8 cellular contexts compared by ENCODE assay signal in genomic region chr1:183804916-183805734, GRCh38. TPM values are rescaled to one million over a fixed set of nuclear protein-coding genes. Genes with fewer than 3 reads are reported as not detected.
DNase-seq lines count a peak whose midpoint lies in the region; ATAC-seq and TF ChIP-seq lines count a peak whose summit lies in the region.

TSS of gene RGL1 (plus strand) at chr1:183805120. CDS start at chr1:183805298, 178 bp downstream.

- H3K4me3 Mint-ChIP-seq in CD14-positive monocyte (peak within 1 kb of the TSS; percentile 83 to 98), progenitor cell of endocrine pancreas (ENCODE audit: low read depth) (peak within 1 kb of the TSS; percentile 96)

- TF ChIP-seq CTCF in CD14-positive monocyte (IDR thresholded peaks at IDR 0.05): no peak
- TF ChIP-seq CTCF in astrocyte of the spinal cord (IDR thresholded peaks at IDR 0.05; ENCODE audit: low read depth, low read length): no peak
- no peak for TF ChIP-seq CTCF in hepatocyte (IDR thresholded peaks at IDR 0.05; ENCODE audit: poor library complexity)
- no peak for TF ChIP-seq CTCF in progenitor cell of endocrine pancreas (IDR thresholded peaks at IDR 0.05; ENCODE audit: unreplicated experiment)

- H3K27ac ChIP-seq in hepatocyte: peak within 1 kb of the TSS; percentile 90

- intact Hi-C loops in CD14-positive monocyte (cut with micrococcal nuclease): loop anchor here in 1 of 2 donors (10.0 kb wide), 1 partner anchor 110 kb away; no protein-coding TSS in a partner anchor

- no peaks in the 10 kb centered on the region for H3K27me3 ChIP-seq in hepatocyte

- no peaks in the 10 kb centered on the region for H3K9me2 ChIP-seq in hepatocyte (replicated peaks; ENCODE audit: insufficient read depth)

- DNase-seq in CD14-positive monocyte (ENCODE audit: low spot score) (no peak), RKO (ENCODE audit: low spot score) (peak; percentile 63), astrocyte of the spinal cord (ENCODE audit: low read depth, low spot score) (peak; percentile 64), hepatocyte (ENCODE audit: low spot score) (peak; percentile 90), progenitor cell of endocrine pancreas (ENCODE audit: low spot score, unreplicated experiment) (peak; percentile 32)

- WGBS in hepatocyte (ENCODE audit: low lambda C conversion rate, missing lambda C conversion rate): under 1% methylated on average over 56 of the region's 56 CpGs

- H3K4me1 Mint-ChIP-seq in CD14-positive monocyte (peaks cover 39% of the 10 kb centered on the region), progenitor cell of endocrine pancreas (ENCODE audit: low read depth) (peaks cover 12% of the 10 kb centered on the region)

- peak; percentile 55 for ATAC-seq in GM19043 (IDR thresholded peaks at IDR 0.05; ENCODE audit: low read depth, unreplicated experiment)
- peak; percentile 67 for ATAC-seq in HG03354 (IDR thresholded peaks at IDR 0.05; ENCODE audit: poor library complexity, severe bottlenecking, unreplicated experiment)
- no peak for ATAC-seq in HG03108 (IDR thresholded peaks at IDR 0.05; ENCODE audit: unreplicated experiment)

- peaks cover 20% of the 10 kb centered on the region for H3K4me1 ChIP-seq in hepatocyte (ENCODE audit: insufficient read depth)

- H3K9me3 Mint-ChIP-seq in CD14-positive monocyte: peaks cover 5 to 29% (median 8%) of the 10 kb centered on the region in 7 donors
- H3K9me3 Mint-ChIP-seq in progenitor cell of endocrine pancreas (ENCODE audit: low read depth): peaks cover 7% of the 10 kb centered on the region

- H3K36me3 Mint-ChIP-seq in CD14-positive monocyte: peaks cover 3 to 7% of the 10 kb centered on the region in 2 donors
- H3K36me3 Mint-ChIP-seq in progenitor cell of endocrine pancreas (ENCODE audit: insufficient read depth): peaks cover 3% of the 10 kb centered on the region

- peaks cover 3% of the 10 kb centered on the region for H4K20me1 ChIP-seq in hepatocyte (ENCODE audit: insufficient read depth, poor library complexity, severe bottlenecking)

- H3K27me3 Mint-ChIP-seq in CD14-positive monocyte (ENCODE audit: low read depth in 3 of 3) (peaks cover 9 to 28% (median 18%) of the 10 kb centered on the region in 3 donors), progenitor cell of endocrine pancreas (peaks cover 6% of the 10 kb centered on the region)

- H2AFZ ChIP-seq in hepatocyte: peak within 1 kb of the TSS; percentile 22

- no peaks in the 10 kb centered on the region for H3K9me3 ChIP-seq in hepatocyte (ENCODE audit: low read depth)

- in situ Hi-C loops in astrocyte of the spinal cord (cut with HindIII; ENCODE audit: low sequenced_read_pairs): no loop called here

- no peaks in the 10 kb centered on the region for H3K36me3 ChIP-seq in hepatocyte (replicated peaks; ENCODE audit: insufficient read depth, low read depth)

- H3K4me2 ChIP-seq in hepatocyte: peak within 1 kb of the TSS; percentile 81

- H3K4me3 ChIP-seq in astrocyte of the spinal cord (ENCODE audit: low read depth, low read length) (peak within 1 kb of the TSS; percentile 75), hepatocyte (peak within 1 kb of the TSS; percentile 54)

- peaks cover 43% of the 10 kb centered on the region for H3K79me2 ChIP-seq in hepatocyte

- peak within 1 kb of the TSS; percentile 20 to 81 (median 45) for H3K27ac Mint-ChIP-seq in CD14-positive monocyte
- peak within 1 kb of the TSS; percentile 88 for H3K27ac Mint-ChIP-seq in progenitor cell of endocrine pancreas

RNA-seq across cellular contexts. Expression of gene RGL1, which starts in this region (rescaled TPM):
- 1 to 10 TPM; 1.2 to 3.3 TPM for polyA plus RNA-seq in CD14-positive monocyte
- total RNA-seq in hepatocyte: 30.7 and 32.2 TPM in 2 replicates
- 17.9 TPM in 2 replicates for polyA plus RNA-seq in hepatocyte
- 5.9 TPM in 2 replicates for total RNA-seq in progenitor cell of endocrine pancreas
